Comparison of ENCODE assay signal across 3 cellular contexts in the genomic region with DNA sequence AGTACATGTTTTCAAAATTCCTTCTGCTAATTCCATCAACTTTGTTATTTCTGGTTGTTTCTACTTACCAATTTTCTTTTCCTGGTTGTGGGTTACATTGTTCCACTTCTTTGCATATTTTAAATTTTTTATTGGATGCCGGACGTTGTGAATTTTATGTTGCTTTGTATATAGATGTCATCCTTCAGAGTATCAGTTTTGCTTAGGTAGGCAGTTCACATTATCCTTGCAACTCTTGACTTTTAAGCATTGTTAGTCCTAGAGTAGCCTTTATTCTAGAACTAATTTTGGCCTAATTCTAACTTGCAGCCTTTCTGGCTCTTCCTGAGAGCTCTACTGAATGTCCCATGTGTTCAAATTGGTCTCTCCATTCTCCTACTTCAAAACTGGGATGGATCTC.
"Had no signal": no experiment of that assay in that cellular context is flagged by ENCODE, and none has a peak within 500 bp of the region (broad histone marks: within the 10 kb centered on the region; RNA-seq: fewer than 3 reads in every experiment).

No MANE protein-coding gene starts in this region.

- DNase-seq: GDM1, GF-D8 had no signal

- H3K4me3 ChIP-seq: GM12878 had no signal

- ATAC-seq: GM12878 had no signal
